1 cellular context compared by ENCODE assay signal in the genomic region with DNA sequence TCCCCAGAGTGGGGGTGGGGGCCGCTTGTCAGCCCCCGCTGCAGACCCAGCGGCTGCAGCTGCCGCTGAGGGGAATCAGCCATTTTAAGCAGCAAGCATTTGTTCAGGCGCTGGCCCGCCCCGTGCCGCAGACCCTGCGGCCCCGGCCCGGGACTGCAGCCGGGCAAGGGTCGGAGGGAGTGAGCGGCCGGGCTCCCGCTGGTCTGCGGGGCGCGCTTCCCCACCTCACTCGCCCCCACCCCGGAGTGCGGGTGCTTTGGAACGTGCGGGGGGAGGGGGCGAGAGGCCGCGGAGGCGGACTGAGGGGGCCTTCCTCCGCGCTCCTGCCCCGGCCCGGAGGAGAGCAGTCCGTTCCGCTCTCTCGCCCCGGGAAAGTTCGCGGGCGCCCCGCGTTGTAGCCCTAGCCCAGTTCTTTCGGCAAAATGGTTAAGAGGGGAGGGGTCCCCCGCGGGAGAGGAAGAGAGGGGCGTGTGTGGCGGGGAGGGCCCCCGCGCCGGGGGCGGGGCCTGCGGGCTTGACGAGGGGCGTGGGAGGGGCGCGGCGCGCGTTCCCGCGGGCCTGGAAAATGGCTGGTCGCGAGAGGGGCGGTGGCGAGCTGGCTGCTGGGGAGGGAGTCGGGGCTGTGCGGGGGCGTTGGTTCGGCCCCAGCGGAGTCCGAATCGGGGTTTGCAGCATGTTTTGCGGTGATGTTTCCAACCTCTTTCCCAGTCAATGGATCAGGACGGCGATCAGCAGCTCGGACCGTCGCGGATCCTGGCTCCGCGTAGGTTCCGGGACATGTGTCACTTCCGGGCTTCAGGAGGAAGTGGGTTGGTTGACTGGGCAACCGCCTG.
TF ChIP-seq lines count a peak whose summit lies in the region.

No MANE protein-coding gene starts in this region.

TF ChIP-seq in HepG2, 621 proteins besides CTCF, POLR2A, EP300 and RAD21 (continued from another document and continues in another):
- TF ChIP-seq, protein P1, sequence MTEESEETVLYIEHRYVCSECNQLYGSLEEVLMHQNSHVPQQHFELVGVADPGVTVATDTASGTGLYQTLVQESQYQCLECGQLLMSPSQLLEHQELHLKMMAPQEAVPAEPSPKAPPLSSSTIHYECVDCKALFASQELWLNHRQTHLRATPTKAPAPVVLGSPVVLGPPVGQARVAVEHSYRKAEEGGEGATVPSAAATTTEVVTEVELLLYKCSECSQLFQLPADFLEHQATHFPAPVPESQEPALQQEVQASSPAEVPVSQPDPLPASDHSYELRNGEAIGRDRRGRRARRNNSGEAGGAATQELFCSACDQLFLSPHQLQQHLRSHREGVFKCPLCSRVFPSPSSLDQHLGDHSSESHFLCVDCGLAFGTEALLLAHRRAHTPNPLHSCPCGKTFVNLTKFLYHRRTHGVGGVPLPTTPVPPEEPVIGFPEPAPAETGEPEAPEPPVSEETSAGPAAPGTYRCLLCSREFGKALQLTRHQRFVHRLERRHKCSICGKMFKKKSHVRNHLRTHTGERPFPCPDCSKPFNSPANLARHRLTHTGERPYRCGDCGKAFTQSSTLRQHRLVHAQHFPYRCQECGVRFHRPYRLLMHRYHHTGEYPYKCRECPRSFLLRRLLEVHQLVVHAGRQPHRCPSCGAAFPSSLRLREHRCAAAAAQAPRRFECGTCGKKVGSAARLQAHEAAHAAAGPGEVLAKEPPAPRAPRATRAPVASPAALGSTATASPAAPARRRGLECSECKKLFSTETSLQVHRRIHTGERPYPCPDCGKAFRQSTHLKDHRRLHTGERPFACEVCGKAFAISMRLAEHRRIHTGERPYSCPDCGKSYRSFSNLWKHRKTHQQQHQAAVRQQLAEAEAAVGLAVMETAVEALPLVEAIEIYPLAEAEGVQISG (CRISPR knock-in tag; IDR thresholded peaks at IDR 0.05): peak; percentile 66; the same call in 1 of the 2 replicates
- TF ChIP-seq SP1 (IDR thresholded peaks at IDR 0.05) (no peak), SP1 (CRISPR knock-in tag; IDR thresholded peaks at IDR 0.05) (peak; percentile 70), ETV6 (CRISPR knock-in tag; conservative IDR thresholded peaks at IDR 0.05) (peak; percentile 12; the same call in 1 of the 2 replicates), ELF3 (CRISPR knock-in tag; IDR thresholded peaks at IDR 0.05) (0 out of 2 replicates have a peak, but pooled peaks have one; percentile 26), HNF4G (IDR thresholded peaks at IDR 0.05; ENCODE audit: borderline replicate concordance, low read depth, low read length) (no peak), HNF4G (CRISPR knock-in tag; IDR thresholded peaks at IDR 0.05; ENCODE audit: borderline replicate concordance, low read depth) (0 out of 2 replicates have a peak, but pooled peaks have one; percentile 15), PCBP1 (IDR thresholded peaks at IDR 0.05; ENCODE audit: borderline replicate concordance, low read depth, low read length) (peak; percentile 66; the same call in 1 of the 2 replicates), ZNF253 (CRISPR knock-in tag; IDR thresholded peaks at IDR 0.05; ENCODE audit: borderline replicate concordance) (no peak), LCORL (IDR thresholded peaks at IDR 0.05) (no peak), LCORL (CRISPR knock-in tag; IDR thresholded peaks at IDR 0.05) (peak; percentile 15; the same call in 1 of the 2 replicates), KDM4B (CRISPR knock-in tag; IDR thresholded peaks at IDR 0.05) (0 out of 2 replicates have a peak, but pooled peaks have one; percentile 12), ZNF501 (CRISPR knock-in tag; IDR thresholded peaks at IDR 0.05) (peak; percentile 59; the same call in 1 of the 2 replicates), CREM (IDR thresholded peaks at IDR 0.05) (peak; percentile 80), CREM (CRISPR knock-in tag; IDR thresholded peaks at IDR 0.05) (no peak), ZNF317 (CRISPR knock-in tag; IDR thresholded peaks at IDR 0.05) (peak; percentile 40), ZNF557 (CRISPR knock-in tag; IDR thresholded peaks at IDR 0.05) (0 out of 2 replicates have a peak, but pooled peaks have one; percentile 61), MED1 (CRISPR knock-in tag; IDR thresholded peaks at IDR 0.05) (peak; percentile 45; the same call in 1 of the 2 replicates), MIER3 (CRISPR knock-in tag; IDR thresholded peaks at IDR 0.05; ENCODE audit: borderline replicate concordance) (peak; percentile 32; the same call in 1 of the 2 replicates), U2AF2 (IDR thresholded peaks at IDR 0.05; ENCODE audit: low read depth, low read length) (peak; percentile 59; the same call in 1 of the 2 replicates), MEIS2 (CRISPR knock-in tag; IDR thresholded peaks at IDR 0.05) (peak; percentile 48; the same call in 1 of the 2 replicates), ZNF660 (CRISPR knock-in tag; IDR thresholded peaks at IDR 0.05; ENCODE audit: borderline replicate concordance, low read depth) (no peak), MAZ (IDR thresholded peaks at IDR 0.05; ENCODE audit: borderline replicate concordance, low read depth, low read length) (peak; percentile 71; the same call in 1 of the 2 replicates), MAZ (CRISPR knock-in tag; IDR thresholded peaks at IDR 0.05; ENCODE audit: low read depth) (peak; percentile 83), GATAD1 (CRISPR knock-in tag; IDR thresholded peaks at IDR 0.05) (peak; percentile 84), NFKB2 (CRISPR knock-in tag; IDR thresholded peaks at IDR 0.05; ENCODE audit: borderline replicate concordance) (no peak), MEF2D (CRISPR knock-in tag; IDR thresholded peaks at IDR 0.05) (0 out of 2 replicates have a peak, but pooled peaks have one; percentile 35), THYN1 (CRISPR knock-in tag; IDR thresholded peaks at IDR 0.05; ENCODE audit: borderline replicate concordance, low read depth) (no peak), KDM2A (CRISPR knock-in tag; IDR thresholded peaks at IDR 0.05; ENCODE audit: borderline replicate concordance, low read depth) (peak; percentile 47; the same call in 1 of the 2 replicates), RFX1 (IDR thresholded peaks at IDR 0.05) (peak; percentile 87), ZNF605 (CRISPR knock-in tag; IDR thresholded peaks at IDR 0.05) (0 out of 2 replicates have a peak, but pooled peaks have one; percentile 13), IRX3 (CRISPR knock-in tag; IDR thresholded peaks at IDR 0.05; ENCODE audit: borderline replicate concordance, low read depth) (0 out of 2 replicates have a peak, but pooled peaks have one; percentile 18), SNAPC2 (CRISPR knock-in tag; IDR thresholded peaks at IDR 0.05) (no peak), ZC3H13 (CRISPR knock-in tag; IDR thresholded peaks at IDR 0.05) (peak; percentile 37; the same call in 1 of the 2 replicates), ZNF180 (CRISPR knock-in tag; IDR thresholded peaks at IDR 0.05; ENCODE audit: borderline replicate concordance, low read depth) (no peak), YEATS4 (CRISPR knock-in tag; IDR thresholded peaks at IDR 0.05; ENCODE audit: borderline replicate concordance) (peak; percentile 85), NKX3-1 (CRISPR knock-in tag; IDR thresholded peaks at IDR 0.05) (0 out of 2 replicates have a peak, but pooled peaks have one; percentile 37), ARID2 (CRISPR knock-in tag; IDR thresholded peaks at IDR 0.05; ENCODE audit: borderline replicate concordance) (no peak), ZNF766 (CRISPR knock-in tag; IDR thresholded peaks at IDR 0.05; ENCODE audit: borderline replicate concordance) (0 out of 2 replicates have a peak, but pooled peaks have one; percentile 42), KDM5B (CRISPR knock-in tag; IDR thresholded peaks at IDR 0.05; ENCODE audit: borderline replicate concordance) (peak; percentile 30; the same call in 1 of the 2 replicates), SP5 (CRISPR knock-in tag; IDR thresholded peaks at IDR 0.05; ENCODE audit: borderline replicate concordance, low read depth) (0 out of 2 replicates have a peak, but pooled peaks have one; percentile 18), ZNF337 (CRISPR knock-in tag; IDR thresholded peaks at IDR 0.05; ENCODE audit: borderline replicate concordance, low read depth) (peak; percentile 62; the same call in 1 of the 2 replicates), ZNF616 (CRISPR knock-in tag; IDR thresholded peaks at IDR 0.05; ENCODE audit: low read depth) (no peak), ETV5 (CRISPR knock-in tag; IDR thresholded peaks at IDR 0.05; ENCODE audit: borderline replicate concordance) (peak; percentile 48; the same call in 1 of the 2 replicates)
- TF ChIP-seq, protein P2, sequence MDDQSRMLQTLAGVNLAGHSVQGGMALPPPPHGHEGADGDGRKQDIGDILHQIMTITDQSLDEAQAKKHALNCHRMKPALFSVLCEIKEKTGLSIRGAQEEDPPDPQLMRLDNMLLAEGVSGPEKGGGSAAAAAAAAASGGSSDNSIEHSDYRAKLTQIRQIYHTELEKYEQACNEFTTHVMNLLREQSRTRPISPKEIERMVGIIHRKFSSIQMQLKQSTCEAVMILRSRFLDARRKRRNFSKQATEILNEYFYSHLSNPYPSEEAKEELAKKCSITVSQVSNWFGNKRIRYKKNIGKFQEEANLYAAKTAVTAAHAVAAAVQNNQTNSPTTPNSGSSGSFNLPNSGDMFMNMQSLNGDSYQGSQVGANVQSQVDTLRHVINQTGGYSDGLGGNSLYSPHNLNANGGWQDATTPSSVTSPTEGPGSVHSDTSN (CRISPR knock-in tag; IDR thresholded peaks at IDR 0.05; ENCODE audit: borderline replicate concordance): no peak
- TF ChIP-seq, protein P3, sequence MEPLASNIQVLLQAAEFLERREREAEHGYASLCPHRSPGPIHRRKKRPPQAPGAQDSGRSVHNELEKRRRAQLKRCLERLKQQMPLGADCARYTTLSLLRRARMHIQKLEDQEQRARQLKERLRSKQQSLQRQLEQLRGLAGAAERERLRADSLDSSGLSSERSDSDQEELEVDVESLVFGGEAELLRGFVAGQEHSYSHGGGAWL (CRISPR knock-in tag; IDR thresholded peaks at IDR 0.05): peak; percentile 38; the same call in 1 of the 2 replicates
- TF ChIP-seq, protein P4, sequence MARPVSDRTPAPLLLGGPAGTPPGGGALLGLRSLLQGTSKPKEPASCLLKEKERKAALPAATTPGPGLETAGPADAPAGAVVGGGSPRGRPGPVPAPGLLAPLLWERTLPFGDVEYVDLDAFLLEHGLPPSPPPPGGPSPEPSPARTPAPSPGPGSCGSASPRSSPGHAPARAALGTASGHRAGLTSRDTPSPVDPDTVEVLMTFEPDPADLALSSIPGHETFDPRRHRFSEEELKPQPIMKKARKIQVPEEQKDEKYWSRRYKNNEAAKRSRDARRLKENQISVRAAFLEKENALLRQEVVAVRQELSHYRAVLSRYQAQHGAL (CRISPR knock-in tag; IDR thresholded peaks at IDR 0.05; ENCODE audit: not compliant biosample characterization): peak; percentile 41
- TF ChIP-seq, protein P5, sequence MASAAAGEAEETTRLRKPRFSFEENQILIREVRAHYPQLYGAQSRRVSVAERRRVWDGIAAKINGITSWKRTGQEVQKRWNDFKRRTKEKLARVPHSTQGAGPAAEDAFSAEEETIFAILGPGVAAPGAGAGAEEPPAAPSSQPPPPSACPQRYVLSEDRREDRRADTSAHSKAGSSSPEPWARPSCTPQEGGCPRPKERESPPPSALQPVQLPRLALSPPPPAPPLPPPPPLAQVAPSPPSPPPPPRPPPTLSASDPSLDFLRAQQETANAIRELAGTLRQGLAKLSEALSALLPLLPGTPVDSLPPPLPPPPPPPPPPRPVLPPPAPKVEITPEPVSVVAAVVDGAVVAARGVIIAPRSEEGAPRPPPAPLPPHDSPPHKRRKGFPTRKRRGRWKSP (CRISPR knock-in tag; IDR thresholded peaks at IDR 0.05): 0 out of 2 replicates have a peak, but pooled peaks have one; percentile 42
- TF ChIP-seq, protein P6, sequence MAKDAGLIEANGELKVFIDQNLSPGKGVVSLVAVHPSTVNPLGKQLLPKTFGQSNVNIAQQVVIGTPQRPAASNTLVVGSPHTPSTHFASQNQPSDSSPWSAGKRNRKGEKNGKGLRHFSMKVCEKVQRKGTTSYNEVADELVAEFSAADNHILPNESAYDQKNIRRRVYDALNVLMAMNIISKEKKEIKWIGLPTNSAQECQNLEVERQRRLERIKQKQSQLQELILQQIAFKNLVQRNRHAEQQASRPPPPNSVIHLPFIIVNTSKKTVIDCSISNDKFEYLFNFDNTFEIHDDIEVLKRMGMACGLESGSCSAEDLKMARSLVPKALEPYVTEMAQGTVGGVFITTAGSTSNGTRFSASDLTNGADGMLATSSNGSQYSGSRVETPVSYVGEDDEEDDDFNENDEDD (CRISPR knock-in tag; IDR thresholded peaks at IDR 0.05; ENCODE audit: borderline replicate concordance): 0 out of 2 replicates have a peak, but pooled peaks have one; percentile 20
- TF ChIP-seq, protein P7, sequence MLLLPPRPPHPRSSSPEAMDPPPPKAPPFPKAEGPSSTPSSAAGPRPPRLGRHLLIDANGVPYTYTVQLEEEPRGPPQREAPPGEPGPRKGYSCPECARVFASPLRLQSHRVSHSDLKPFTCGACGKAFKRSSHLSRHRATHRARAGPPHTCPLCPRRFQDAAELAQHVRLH (CRISPR knock-in tag; IDR thresholded peaks at IDR 0.05; ENCODE audit: borderline replicate concordance, low read depth): peak; percentile 51; the same call in 1 of the 2 replicates
- TF ChIP-seq, protein P8, sequence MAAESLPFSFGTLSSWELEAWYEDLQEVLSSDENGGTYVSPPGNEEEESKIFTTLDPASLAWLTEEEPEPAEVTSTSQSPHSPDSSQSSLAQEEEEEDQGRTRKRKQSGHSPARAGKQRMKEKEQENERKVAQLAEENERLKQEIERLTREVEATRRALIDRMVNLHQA (CRISPR knock-in tag; IDR thresholded peaks at IDR 0.05): no peak
- TF ChIP-seq, protein P9, sequence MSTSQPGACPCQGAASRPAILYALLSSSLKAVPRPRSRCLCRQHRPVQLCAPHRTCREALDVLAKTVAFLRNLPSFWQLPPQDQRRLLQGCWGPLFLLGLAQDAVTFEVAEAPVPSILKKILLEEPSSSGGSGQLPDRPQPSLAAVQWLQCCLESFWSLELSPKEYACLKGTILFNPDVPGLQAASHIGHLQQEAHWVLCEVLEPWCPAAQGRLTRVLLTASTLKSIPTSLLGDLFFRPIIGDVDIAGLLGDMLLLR (CRISPR knock-in tag; IDR thresholded peaks at IDR 0.05): no peak
- TF ChIP-seq, protein P10, sequence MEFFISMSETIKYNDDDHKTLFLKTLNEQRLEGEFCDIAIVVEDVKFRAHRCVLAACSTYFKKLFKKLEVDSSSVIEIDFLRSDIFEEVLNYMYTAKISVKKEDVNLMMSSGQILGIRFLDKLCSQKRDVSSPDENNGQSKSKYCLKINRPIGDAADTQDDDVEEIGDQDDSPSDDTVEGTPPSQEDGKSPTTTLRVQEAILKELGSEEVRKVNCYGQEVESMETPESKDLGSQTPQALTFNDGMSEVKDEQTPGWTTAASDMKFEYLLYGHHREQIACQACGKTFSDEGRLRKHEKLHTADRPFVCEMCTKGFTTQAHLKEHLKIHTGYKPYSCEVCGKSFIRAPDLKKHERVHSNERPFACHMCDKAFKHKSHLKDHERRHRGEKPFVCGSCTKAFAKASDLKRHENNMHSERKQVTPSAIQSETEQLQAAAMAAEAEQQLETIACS (CRISPR knock-in tag; IDR thresholded peaks at IDR 0.05): peak; percentile 94
- TF ChIP-seq, protein P11, sequence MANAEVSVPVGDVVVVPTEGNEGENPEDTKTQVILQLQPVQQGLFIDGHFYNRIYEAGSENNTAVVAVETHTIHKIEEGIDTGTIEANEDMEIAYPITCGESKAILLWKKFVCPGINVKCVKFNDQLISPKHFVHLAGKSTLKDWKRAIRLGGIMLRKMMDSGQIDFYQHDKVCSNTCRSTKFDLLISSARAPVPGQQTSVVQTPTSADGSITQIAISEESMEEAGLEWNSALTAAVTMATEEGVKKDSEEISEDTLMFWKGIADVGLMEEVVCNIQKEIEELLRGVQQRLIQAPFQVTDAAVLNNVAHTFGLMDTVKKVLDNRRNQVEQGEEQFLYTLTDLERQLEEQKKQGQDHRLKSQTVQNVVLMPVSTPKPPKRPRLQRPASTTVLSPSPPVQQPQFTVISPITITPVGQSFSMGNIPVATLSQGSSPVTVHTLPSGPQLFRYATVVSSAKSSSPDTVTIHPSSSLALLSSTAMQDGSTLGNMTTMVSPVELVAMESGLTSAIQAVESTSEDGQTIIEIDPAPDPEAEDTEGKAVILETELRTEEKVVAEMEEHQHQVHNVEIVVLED (CRISPR knock-in tag; IDR thresholded peaks at IDR 0.05; ENCODE audit: borderline replicate concordance): peak; percentile 61
